Comparison of ENCODE assay signal across 16 cellular contexts in genomic region chr4:43471950-43472349, GRCh38.
DNase-seq lines count a peak whose midpoint lies in the region; ATAC-seq, FAIRE-seq and TF ChIP-seq lines count a peak whose summit lies in the region.
"Had no signal": no experiment of that assay in that cellular context is flagged by ENCODE, and none has a peak within 500 bp of the region (broad histone marks: within the 10 kb centered on the region; RNA-seq: fewer than 3 reads in every experiment).

No MANE protein-coding gene starts in this region.

- H3K4me2 ChIP-seq in GM12878 (ENCODE audit: control insufficient read depth, insufficient read depth) = no peak overlapping the region

- H3K9ac ChIP-seq in GM12878 (ENCODE audit: control insufficient read depth, insufficient read depth, low read length) = no peak overlapping the region

- H4K20me1 ChIP-seq in GM12878 (ENCODE audit: control insufficient read depth, insufficient read depth) = no peaks in the 10 kb centered on the region

- H3K27ac ChIP-seq in 22Rv1 (no peak overlapping the region), GM12878 (ENCODE audit: control insufficient read depth, insufficient read depth) (no peak overlapping the region), tibial artery (no peak overlapping the region)
- H3K27ac ChIP-seq: left lung had no signal

- no peaks in the 10 kb centered on the region for H3K9me3 ChIP-seq in GM12878 (replicated peaks; ENCODE audit: control insufficient read depth, insufficient read depth, low read length)
- H3K9me3 ChIP-seq in tibial artery = peaks cover 0 to 18% (median 7%) of the 10 kb centered on the region in 3 donors

- SMC1A ChIA-PET in GM12878 (lab: Charles Lee; ENCODE audit: uncharacterized antibody, unreplicated experiment) = interaction anchor here (1.6 kb wide), 1 partner anchor 13 kb away, joined by 4 read pairs; no protein-coding TSS in a partner anchor

- in situ Hi-C loops in GM12878 (cut with MboI) = no loop called here

- peak; percentile 49 for TF ChIP-seq RAD21 in GM12878 (IDR thresholded peaks at IDR 0.05; ENCODE audit: insufficient read depth, low read depth, low read length)

- H3K4me3 ChIP-seq in NB4 (ENCODE audit: low read depth, low read length) = no peak overlapping the region
- H3K4me3 ChIP-seq in GM12878 = no peak overlapping the region
- H3K4me3 ChIP-seq in tibial artery = no peak overlapping the region
- H3K4me3 ChIP-seq: left lung had no signal

- H2AFZ ChIP-seq in GM12878 (ENCODE audit: control insufficient read depth, low read depth, low read length) = no peak overlapping the region

- 0% methylated on average over 5 of the region's 5 CpGs for WGBS in GM12878 (ENCODE audit: insufficient coverage, insufficient replicate concordance, low lambda C conversion rate, missing lambda C conversion rate)

- FAIRE-seq in GM12878 (lab: Jason Lieb, UNC) = no peak
- FAIRE-seq: HTR-8/SVneo had no signal

- no peak for ATAC-seq in GM12878
- ATAC-seq in GM19397 (IDR thresholded peaks at IDR 0.05; ENCODE audit: unreplicated experiment) = no peak
- ATAC-seq: left lung had no signal

- CTCF ChIA-PET in GM12878 (lab: Yijun Ruan, JAX) = no interaction called here

- intact Hi-C loops in GM12878 (cut with micrococcal nuclease; ENCODE audit: unreplicated experiment) = loop anchor here (2.0 to 5.0 kb wide), 2 partner anchors 339 to 475 kb away; no protein-coding TSS in a partner anchor
- intact Hi-C loops in tibial artery (cut with DNase I; ENCODE audit: low total_unique reads) = no loop called here

- H3K27me3 ChIP-seq in GM12878 (replicated peaks in 1 of 2; ENCODE audit: control insufficient read depth in 2 of 2, insufficient read depth in 2 of 2, low read length in 1 of 2) (no peaks in the 10 kb centered on the region), tibial artery (no peaks in the 10 kb centered on the region)
- H3K27me3 ChIP-seq: left lung had no signal

- 0 out of 2 replicates have a peak, but pooled peaks have one; percentile 11 for TF ChIP-seq CTCF in 22Rv1 (IDR thresholded peaks at IDR 0.05)
- peak; percentile 7 for TF ChIP-seq CTCF in GM10266 (IDR thresholded peaks at IDR 0.05; ENCODE audit: control insufficient read depth, insufficient read depth, low read depth, missing control alignments)
- peak; percentile 19 for TF ChIP-seq CTCF in NB4 (IDR thresholded peaks at IDR 0.05; ENCODE audit: low read depth, low read length)
- peak in 1 of 3 experiments; percentile 24; a peak in 3 of 6 replicates for TF ChIP-seq CTCF in GM12878 (IDR thresholded peaks at IDR 0.05 in 2 of 3, conservative IDR thresholded peaks at IDR 0.05 in 1 of 3; ENCODE audit: control insufficient read depth in 2 of 3, extremely low read depth in 1 of 3, insufficient read depth in 1 of 3, low read depth in 3 of 3, low read length in 3 of 3)
- no peak for TF ChIP-seq CTCF in tibial artery (IDR thresholded peaks at IDR 0.05)

- H3K4me1 ChIP-seq in GM12878 (ENCODE audit: control insufficient read depth, insufficient read depth, low read length) = no peaks in the 10 kb centered on the region
- H3K4me1 ChIP-seq in tibial artery = no peaks in the 10 kb centered on the region
- H3K4me1 ChIP-seq: left lung had no signal

- RAD21 ChIA-PET in GM12878 (lab: Charles Lee; ENCODE audit: unreplicated experiment) = no interaction called here

- no peak for TF ChIP-seq EP300 in GM12878 (IDR thresholded peaks at IDR 0.05; ENCODE audit: borderline replicate concordance in 1 of 2, control insufficient read depth in 1 of 2, low read depth in 2 of 2, low read length in 2 of 2)

- POLR2A ChIA-PET in GM12878 (lab: Charles Lee) = no interaction called here

- H3K36me3 ChIP-seq in GM12878 (ENCODE audit: control insufficient read depth in 2 of 2, insufficient read depth in 2 of 2, low read length in 1 of 2) (no peaks in the 10 kb centered on the region), tibial artery (no peaks in the 10 kb centered on the region)
- H3K36me3 ChIP-seq: left lung had no signal

- no peak for DNase-seq in GM10266 (ENCODE audit: extremely low spot score)
- DNase-seq in NB4 (ENCODE audit: low read depth) = peak; percentile 18
- DNase-seq in GM12878 (ENCODE audit: low read depth, low spot score) = no peak
- DNase-seq in tibial artery = no peak
- DNase-seq in NCI-H510A (lab: John Stamatoyannopoulos, UW) = no peak
- no peak for DNase-seq in glomerular visceral epithelial cell (ENCODE audit: extremely low spot score)
- DNase-seq: activated gamma-delta T cell; DMS79; left lung; naive B cell; NCI-H1436 treated with DMSO at 0.1 percent for 48 hours; NCI-H774; stimulated activated CD4-positive, alpha-beta T cell treated with anti-CD3 and anti-CD28 coated beads, Interleukin-12 subunit alpha, Interleukin-12 subunit beta, amount 100 ng/mL, for 4 hours had no signal

- no TSS peak for BruUV-seq in GM12878 (replicated peaks; lab: Mats Ljungman, UMichigan)

- no peaks in the 10 kb centered on the region for H3K79me2 ChIP-seq in GM12878 (ENCODE audit: control insufficient read depth, insufficient read depth, low read length)

- TF ChIP-seq POLR2A in NB4 (IDR thresholded peaks at IDR 0.05; ENCODE audit: extremely low read depth, insufficient read length) = no peak
- no peak for TF ChIP-seq POLR2A in GM12878 (IDR thresholded peaks at IDR 0.05; ENCODE audit: low read depth, low read length)

TF ChIP-seq in GM12878, 131 proteins besides CTCF, POLR2A, EP300 and RAD21:
- TF ChIP-seq CBFB (IDR thresholded peaks at IDR 0.05; ENCODE audit: low read depth) (no peak), SMC3 (IDR thresholded peaks at IDR 0.05; ENCODE audit: borderline replicate concordance, low read length) (peak; percentile 39; the same call in 1 of the 2 replicates)
TF ChIP-seq in GM12878: peak in this region for 1.

Comparison
In these comparisons a context has a peak if more than half of its experiments do, and no peak if none do; other contexts are left out.
1. CTCF ChIP-seq: peak in 22Rv1 (single experiment), GM10266 (single experiment) and NB4 (single experiment); none in tibial artery (0 of 2).